Comparison of ENCODE assay signal across 17 cellular contexts in genomic region chr1:151897861-151898468, GRCh38. TPM values are rescaled to one million over a fixed set of nuclear protein-coding genes. Genes with fewer than 3 reads are reported as not detected.
DNase-seq lines count a peak whose midpoint lies in the region; ATAC-seq and TF ChIP-seq lines count a peak whose summit lies in the region.
"Had no signal": no experiment of that assay in that cellular context is flagged by ENCODE, and none has a peak within 500 bp of the region (broad histone marks: within the 10 kb centered on the region; RNA-seq: fewer than 3 reads in every experiment).

No MANE protein-coding gene starts in this region.

- H3K4me1 Mint-ChIP-seq in stimulated activated naive CD8-positive, alpha-beta T cell treated with anti-CD3 and anti-CD28 coated beads, Interleukin-15, Interleukin-2, amounts not matched to agents 100 ng/mL and 50 ng/mL, for 24 hours (ENCODE audit: low read depth) = peaks cover 48% of the 10 kb centered on the region
- H3K4me1 Mint-ChIP-seq in activated CD8-positive, alpha-beta T cell treated with anti-CD3 and anti-CD28 coated beads for 36 hours (ENCODE audit: low read depth) = peaks cover 52% of the 10 kb centered on the region
- H3K4me1 Mint-ChIP-seq: neural progenitor cell had no signal

- POLR2A ChIA-PET in activated CD8-positive, alpha-beta T cell treated with anti-CD3 and anti-CD28 coated beads for 36 hours (lab: Charles Lee) = interaction anchor here (1.7 to 4.5 kb wide), 2 partner anchors 10 to 12 kb away, joined by 5 to 33 read pairs; partner anchors contain the start of gene THEM4

- CTCF ChIA-PET in activated CD8-positive, alpha-beta T cell treated with anti-CD3 and anti-CD28 coated beads for 36 hours (lab: Charles Lee) = interaction anchor here (0.7 to 4.2 kb wide), 9 partner anchors 7 to 104 kb away, joined by 3 to 27 read pairs (median 3); partner anchors contain the start of gene THEM4

- H3K27me3 Mint-ChIP-seq in stimulated activated naive CD8-positive, alpha-beta T cell treated with anti-CD3 and anti-CD28 coated beads, Interleukin-15, Interleukin-2, amounts not matched to agents 100 ng/mL and 50 ng/mL, for 24 hours = no peaks in the 10 kb centered on the region
- no peaks in the 10 kb centered on the region for H3K27me3 Mint-ChIP-seq in activated CD8-positive, alpha-beta T cell treated with anti-CD3 and anti-CD28 coated beads for 36 hours

- H3K36me3 Mint-ChIP-seq in stimulated activated naive CD8-positive, alpha-beta T cell treated with anti-CD3 and anti-CD28 coated beads, Interleukin-15, Interleukin-2, amounts not matched to agents 100 ng/mL and 50 ng/mL, for 24 hours (ENCODE audit: low read depth) = peaks cover 73% of the 10 kb centered on the region
- peaks cover 67% of the 10 kb centered on the region for H3K36me3 Mint-ChIP-seq in activated CD8-positive, alpha-beta T cell treated with anti-CD3 and anti-CD28 coated beads for 36 hours (ENCODE audit: low read depth)

- ATAC-seq in stimulated activated naive CD8-positive, alpha-beta T cell treated with anti-CD3 and anti-CD28 coated beads, Interleukin-15, Interleukin-2, amounts not matched to agents 100 U/mL and 50 U/mL, for 24 hours = no peak
- ATAC-seq in activated CD8-positive, alpha-beta T cell treated with anti-CD3 and anti-CD28 coated beads for 36 hours = no peak
- ATAC-seq in HG03521 (IDR thresholded peaks at IDR 0.05; ENCODE audit: unreplicated experiment) (no peak), HG02588 (IDR thresholded peaks at IDR 0.05; ENCODE audit: unreplicated experiment) (no peak)

- intact Hi-C loops in activated CD8-positive, alpha-beta T cell treated with anti-CD3 and anti-CD28 coated beads for 36 hours (cut with micrococcal nuclease) = no loop called here

- H3K27ac Mint-ChIP-seq in stimulated activated naive CD8-positive, alpha-beta T cell treated with anti-CD3 and anti-CD28 coated beads, Interleukin-15, Interleukin-2, amounts not matched to agents 100 ng/mL and 50 ng/mL, for 24 hours = no peak overlapping the region
- peak overlapping the region; percentile 88 for H3K27ac Mint-ChIP-seq in activated CD8-positive, alpha-beta T cell treated with anti-CD3 and anti-CD28 coated beads for 36 hours
- H3K27ac Mint-ChIP-seq: neural progenitor cell had no signal

- H3K4me3 ChIP-seq in epithelial cell of proximal tubule (ENCODE audit: low read depth, low read length) = peak overlapping the region; percentile 2
- H3K4me3 ChIP-seq: cardiac muscle cell, neural progenitor cell, SK-N-MC, testis had no signal

- no peak for TF ChIP-seq CTCF in activated CD8-positive, alpha-beta T cell treated with anti-CD3 and anti-CD28 coated beads for 36 hours (IDR thresholded peaks at IDR 0.05)
- TF ChIP-seq CTCF in epithelial cell of proximal tubule (conservative IDR thresholded peaks at IDR 0.05; ENCODE audit: low read depth, low read length) = no peak

- H3K4me3 Mint-ChIP-seq in stimulated activated naive CD8-positive, alpha-beta T cell treated with anti-CD3 and anti-CD28 coated beads, Interleukin-15, Interleukin-2, amounts not matched to agents 100 ng/mL and 50 ng/mL, for 24 hours = peak overlapping the region; percentile 63
- H3K4me3 Mint-ChIP-seq in activated CD8-positive, alpha-beta T cell treated with anti-CD3 and anti-CD28 coated beads for 36 hours = peak overlapping the region; percentile 22
- H3K4me3 Mint-ChIP-seq: neural progenitor cell had no signal

- DNase-seq in stimulated activated naive CD8-positive, alpha-beta T cell treated with anti-CD3 and anti-CD28 coated beads, Interleukin-15, Interleukin-2, amounts not matched to agents 100 U/mL and 50 U/mL, for 24 hours = no peak
- DNase-seq in activated CD8-positive, alpha-beta T cell treated with anti-CD3 and anti-CD28 coated beads for 36 hours = no peak
- DNase-seq in epithelial cell of proximal tubule (ENCODE audit: low read depth) (no peak), GOT3 (lab: John Stamatoyannopoulos, UW) (no peak)
- no peak for DNase-seq in stimulated activated CD4-positive, alpha-beta T cell treated with anti-CD3 and anti-CD28 coated beads, Interleukin-2, amount 100 ng/mL, for 24 hours
- DNase-seq: kidney glomerular epithelial cell, mesendoderm, NCI-H2029, NCI-H510A, testis had no signal

- H3K9me3 Mint-ChIP-seq in stimulated activated naive CD8-positive, alpha-beta T cell treated with anti-CD3 and anti-CD28 coated beads, Interleukin-15, Interleukin-2, amounts not matched to agents 100 ng/mL and 50 ng/mL, for 24 hours = peaks cover 24% of the 10 kb centered on the region
- H3K9me3 Mint-ChIP-seq in activated CD8-positive, alpha-beta T cell treated with anti-CD3 and anti-CD28 coated beads for 36 hours = peaks cover 20% of the 10 kb centered on the region

RNA-seq across cellular contexts. Expression of gene THEM4, which starts 11.3 kb away (rescaled TPM):
- total RNA-seq in activated CD8-positive, alpha-beta T cell treated with anti-CD3 and anti-CD28 coated beads for 36 hours = 10 to 100 TPM; 19.9 to 22.0 TPM
- 7.0 and 13.2 TPM in 2 replicates for total RNA-seq in epithelial cell of proximal tubule

RNA-seq across cellular contexts. Expression of gene THEM5, which starts 44.5 kb away (rescaled TPM):
- not detected for total RNA-seq in activated CD8-positive, alpha-beta T cell treated with anti-CD3 and anti-CD28 coated beads for 36 hours
- not detected in 2 replicates for total RNA-seq in epithelial cell of proximal tubule
- total RNA-seq: cardiac muscle cell, fibroblast of lung, testis had no signal

RNA-seq across cellular contexts. Expression of gene C2CD4D, which starts 58.3 kb away (rescaled TPM):
- total RNA-seq in activated CD8-positive, alpha-beta T cell treated with anti-CD3 and anti-CD28 coated beads for 36 hours = 1 to 10 TPM; 1.3 to 1.6 TPM
- total RNA-seq in epithelial cell of proximal tubule = 0.94 and 1.0 TPM in 2 replicates
- total RNA-seq: cardiac muscle cell, fibroblast of lung had no signal
